Comparison of ENCODE assay signal across 14 cellular contexts in the genomic region with DNA sequence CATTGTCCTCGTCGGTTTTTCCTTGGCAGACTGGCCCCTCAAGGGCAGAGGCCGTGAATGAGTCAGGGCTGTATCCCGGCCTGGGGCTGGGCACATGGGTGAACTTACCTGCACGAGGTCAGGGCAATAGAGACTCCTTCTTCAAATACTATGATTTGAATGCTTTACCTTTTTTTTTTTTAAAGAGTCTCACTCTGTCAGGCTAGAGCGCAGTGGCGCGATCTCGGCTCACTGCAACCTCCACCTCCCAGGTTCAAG. TPM values are rescaled to one million over a fixed set of nuclear protein-coding genes. Genes with fewer than 3 reads are reported as not detected.
DNase-seq lines count a peak whose midpoint lies in the region; TF ChIP-seq lines count a peak whose summit lies in the region.
"Had no signal": no experiment of that assay in that cellular context is flagged by ENCODE, and none has a peak within 500 bp of the region (broad histone marks: within the 10 kb centered on the region; RNA-seq: fewer than 3 reads in every experiment).

No MANE protein-coding gene starts in this region.

- POLR2A ChIA-PET in OCI-LY7 (lab: Charles Lee): interaction anchor here (0.9 to 3.6 kb wide), 5 partner anchors 8 to 102 kb away, joined by 3 to 15 read pairs (median 3); no protein-coding TSS in a partner anchor

- peak overlapping the region; percentile 100 for H3K27ac Mint-ChIP-seq in activated naive CD4-positive, alpha-beta T cell treated with anti-CD3 and anti-CD28 coated beads for 36 hours
- H3K27ac Mint-ChIP-seq in dendritic cell treated with granulocyte-macrophage colony-stimulating factor and Interleukin-4, amounts not matched to agents 40 ng/mL and 50 ng/mL, for 4 days: peak overlapping the region; percentile 65

- H3K36me3 ChIP-seq in OCI-LY7 (ENCODE audit: insufficient read depth, low read length) (no peaks in the 10 kb centered on the region), transverse colon (no peaks in the 10 kb centered on the region)

- H3K79me2 ChIP-seq in OCI-LY7 (ENCODE audit: insufficient read depth, low read depth, low read length): peaks cover 4% of the 10 kb centered on the region; the same call in 1 of the 2 replicates

- H3K27ac ChIP-seq in OCI-LY7 (ENCODE audit: low read depth, low read length, poor library complexity, severe bottlenecking) (peak overlapping the region; percentile 99), transverse colon (peak overlapping the region; percentile 1 to 84 (median 44))

- intact Hi-C loops in activated naive CD4-positive, alpha-beta T cell treated with anti-CD3 and anti-CD28 coated beads for 36 hours (cut with micrococcal nuclease): loop anchor here (5.0 kb wide), 1 partner anchor 260 kb away; no protein-coding TSS in a partner anchor
- intact Hi-C loops in OCI-LY7 (cut with micrococcal nuclease; ENCODE audit: unreplicated experiment) (no loop called here), transverse colon (cut with DNase I; ENCODE audit: low total_unique reads) (no loop called here)
- intact Hi-C loops in dendritic cell treated with granulocyte-macrophage colony-stimulating factor and Interleukin-4, amounts not matched to agents 40 ng/mL and 50 ng/mL, for 4 days (cut with micrococcal nuclease): no loop called here

- H3K27me3 Mint-ChIP-seq in activated naive CD4-positive, alpha-beta T cell treated with anti-CD3 and anti-CD28 coated beads for 36 hours (ENCODE audit: low read depth): no peaks in the 10 kb centered on the region
- H3K27me3 Mint-ChIP-seq in dendritic cell treated with granulocyte-macrophage colony-stimulating factor and Interleukin-4, amounts not matched to agents 40 ng/mL and 50 ng/mL, for 4 days: no peaks in the 10 kb centered on the region

- H3K9me3 ChIP-seq in OCI-LY7 (ENCODE audit: low read length) (no peaks in the 10 kb centered on the region), transverse colon (no peaks in the 10 kb centered on the region)

- peaks cover 77% of the 10 kb centered on the region for H3K4me1 Mint-ChIP-seq in activated naive CD4-positive, alpha-beta T cell treated with anti-CD3 and anti-CD28 coated beads for 36 hours (ENCODE audit: low read depth)
- peaks cover 94% of the 10 kb centered on the region for H3K4me1 Mint-ChIP-seq in dendritic cell treated with granulocyte-macrophage colony-stimulating factor and Interleukin-4, amounts not matched to agents 40 ng/mL and 50 ng/mL, for 4 days (ENCODE audit: low read depth)

- TF ChIP-seq POLR2A in transverse colon (IDR thresholded peaks at IDR 0.05): no peak

- TF ChIP-seq EP300 in transverse colon (IDR thresholded peaks at IDR 0.05; ENCODE audit: low read depth): no peak

- peaks cover 50% of the 10 kb centered on the region for H3K36me3 Mint-ChIP-seq in activated naive CD4-positive, alpha-beta T cell treated with anti-CD3 and anti-CD28 coated beads for 36 hours (ENCODE audit: low read depth)
- H3K36me3 Mint-ChIP-seq in dendritic cell treated with granulocyte-macrophage colony-stimulating factor and Interleukin-4, amounts not matched to agents 40 ng/mL and 50 ng/mL, for 4 days (ENCODE audit: low read depth): peaks cover 73% of the 10 kb centered on the region

- H3K4me2 ChIP-seq in OCI-LY7 (ENCODE audit: low read length): peak overlapping the region; percentile 91

- no peaks in the 10 kb centered on the region for H3K9me2 ChIP-seq in OCI-LY7 (ENCODE audit: insufficient read depth, low read length)

- H3K4me3 ChIP-seq in OCI-LY7 (ENCODE audit: low read depth, low read length, poor library complexity, severe bottlenecking): peak overlapping the region; percentile 13
- H3K4me3 ChIP-seq in transverse colon: no peak overlapping the region

- WGBS in transverse colon (ENCODE audit: low coverage in 1 of 2), 2 donors: 63 to 66% methylated on average over 6 to 9 of the region's 9 CpGs

- BruUV-seq in OCI-LY7 (replicated peaks; lab: Mats Ljungman, UMichigan): no TSS peak

- DNase-seq in activated naive CD4-positive, alpha-beta T cell treated with anti-CD3 and anti-CD28 coated beads for 36 hours: no peak
- no peak for DNase-seq in activated naive CD4-positive, alpha-beta T cell treated with Interleukin-2 at 50 U/mL for 16 hours
- DNase-seq in OCI-LY7 (ENCODE audit: low spot score) (no peak), transverse colon (no peak), KG1 (lab: John Stamatoyannopoulos, UW) (no peak), NCI-H446 (lab: John Stamatoyannopoulos, UW) (no peak), OCI-M2 (lab: John Stamatoyannopoulos, UW; ENCODE audit: unreplicated experiment) (no peak)
- DNase-seq: activated CD4-positive, CD25-positive, alpha-beta regulatory T cell; activated effector memory CD4-positive, alpha-beta T cell treated with Interleukin-2 at 50 U/mL for 16 hours; foreskin melanocyte; NCI-H2171 treated with DMSO at 0.1 percent for 48 hours; nucleus accumbens; stimulated activated CD4-positive, alpha-beta T cell treated with anti-CD3 and anti-CD28 coated beads, Interleukin-4, amount 100 ng/mL, for 4 hours had no signal

- no peak overlapping the region for H2AFZ ChIP-seq in OCI-LY7 (ENCODE audit: low read length)

- TF ChIP-seq CTCF in OCI-LY7 (conservative IDR thresholded peaks at IDR 0.05; ENCODE audit: low read length) (no peak), transverse colon (IDR thresholded peaks at IDR 0.05) (no peak)

- CTCF ChIA-PET in activated naive CD4-positive, alpha-beta T cell treated with anti-CD3 and anti-CD28 coated beads for 36 hours (lab: Charles Lee): interaction anchor here (0.6 to 4.0 kb wide), 7 partner anchors 8 to 49 kb away, joined by 3 to 19 read pairs (median 6); no protein-coding TSS in a partner anchor
- CTCF ChIA-PET in OCI-LY7 (lab: Charles Lee; ENCODE audit: unreplicated experiment): interaction anchor here (0.6 kb wide), 1 partner anchor 26 kb away, joined by 3 read pairs; no protein-coding TSS in a partner anchor

- peaks cover 99% of the 10 kb centered on the region for H3K4me1 ChIP-seq in OCI-LY7 (ENCODE audit: insufficient read depth, low read length, poor library complexity, severe bottlenecking)
- peaks cover 0 to 36% (median 6%) of the 10 kb centered on the region in 4 donors for H3K4me1 ChIP-seq in transverse colon

- H3K4me3 Mint-ChIP-seq in activated naive CD4-positive, alpha-beta T cell treated with anti-CD3 and anti-CD28 coated beads for 36 hours: peak overlapping the region; percentile 64
- H3K4me3 Mint-ChIP-seq in dendritic cell treated with granulocyte-macrophage colony-stimulating factor and Interleukin-4, amounts not matched to agents 40 ng/mL and 50 ng/mL, for 4 days: no peak overlapping the region

- H3K27me3 ChIP-seq in transverse colon: no peaks in the 10 kb centered on the region

- H4K20me1 ChIP-seq in OCI-LY7 (ENCODE audit: insufficient read depth, low read length): peaks cover 9% of the 10 kb centered on the region

- in situ Hi-C loops in transverse colon (cut with MboI; ENCODE audit: low pct_ligation_motif_present in 1 of 4, low pct_unique_long_range_greater_than_20kb in 1 of 4, low sequenced_read_pairs in 3 of 4): no loop called here

- no peaks in the 10 kb centered on the region for H3K9me3 Mint-ChIP-seq in activated naive CD4-positive, alpha-beta T cell treated with anti-CD3 and anti-CD28 coated beads for 36 hours
- H3K9me3 Mint-ChIP-seq in dendritic cell treated with granulocyte-macrophage colony-stimulating factor and Interleukin-4, amounts not matched to agents 40 ng/mL and 50 ng/mL, for 4 days: no peaks in the 10 kb centered on the region

RNA-seq across cellular contexts. Expression of gene LAPTM5, which starts 5.0 kb away (rescaled TPM):
- total RNA-seq in activated naive CD4-positive, alpha-beta T cell treated with anti-CD3 and anti-CD28 coated beads for 36 hours: 100 to 1,000 TPM; 205 to 208 TPM
- total RNA-seq in OCI-LY7 (2014; rRNA removed; shearing (Covaris generic)): 91.2 and 113 TPM in 2 replicates
- total RNA-seq in OCI-LY7 (2022) (137 and 163 TPM in 2 replicates), transverse colon (10 to 100 TPM in 3 of 4 donors, 1 to 10 TPM in 1; 5.2 to 66.6 (median 34.5) TPM)

RNA-seq across cellular contexts. Expression of gene MATN1, which starts 29.2 kb away (rescaled TPM):
- under 1 TPM; 0.36 to 0.37 TPM for total RNA-seq in activated naive CD4-positive, alpha-beta T cell treated with anti-CD3 and anti-CD28 coated beads for 36 hours
- total RNA-seq in OCI-LY7 (2014; rRNA removed; shearing (Covaris generic)): 0.18 and 0.28 TPM in 2 replicates
- total RNA-seq in OCI-LY7 (2022): 0.42 TPM in 1 of 2 replicates, not detected in the other
- not detected for total RNA-seq in transverse colon
